17 cellular contexts compared by ENCODE assay signal in genomic region chr22:32528316-32528715, GRCh38. TPM values are rescaled to one million over a fixed set of nuclear protein-coding genes. Genes with fewer than 3 reads are reported as not detected.
A peak's percentile ranks its signal among the peaks of the same experiment; 100 is the strongest.
DNase-seq lines count a peak whose midpoint lies in the region; ATAC-seq, FAIRE-seq and TF ChIP-seq lines count a peak whose summit lies in the region.
"Had no signal": no experiment of that assay in that cellular context is flagged by ENCODE, and none has a peak within 500 bp of the region (broad histone marks: within the 10 kb centered on the region; RNA-seq: fewer than 3 reads in every experiment).

No MANE protein-coding gene starts in this region.

- H2BK120ac ChIP-seq in neuronal stem cell (ENCODE audit: low read depth, low read length), result no peak overlapping the region

- no peak overlapping the region for H2BK15ac ChIP-seq in neuronal stem cell (ENCODE audit: low read length)

- no peak overlapping the region for H2BK5ac ChIP-seq in neuronal stem cell (ENCODE audit: low read length)

- H2BK12ac ChIP-seq in neuronal stem cell (ENCODE audit: low read length), result no peak overlapping the region

- TF ChIP-seq CTCF in tibial nerve (IDR thresholded peaks at IDR 0.05) (no peak), endothelial cell (IDR thresholded peaks at IDR 0.05; ENCODE audit: unreplicated experiment) (no peak)

- H3K4me3 Mint-ChIP-seq in endothelial cell (ENCODE audit: unreplicated experiment), result no peak overlapping the region
- H3K4me3 Mint-ChIP-seq: activated CD8-positive, alpha-beta T cell treated with anti-CD3 and anti-CD28 coated beads, Interleukin-2, amount 10 ng/mL, durations not matched to agents 7 days and 5 days; naive thymus-derived CD8-positive, alpha-beta T cell had no signal

- H3K18ac ChIP-seq in neuronal stem cell (ENCODE audit: low read length), result no peak overlapping the region

- H3K79me1 ChIP-seq in neuronal stem cell (ENCODE audit: low read depth, low read length), result no peaks in the 10 kb centered on the region

- TF ChIP-seq EP300 in tibial nerve (IDR thresholded peaks at IDR 0.05), result peak in 1 of 2 donors; percentile 53

- no peak for FAIRE-seq in frontal cortex (lab: Jason Lieb, UNC)

- no peak for ATAC-seq in left cardiac atrium
- no peak for ATAC-seq in GM21825 (IDR thresholded peaks at IDR 0.05; ENCODE audit: unreplicated experiment)
- ATAC-seq in GM19455 (IDR thresholded peaks at IDR 0.05; ENCODE audit: unreplicated experiment), result no peak

- peaks cover 31% of the 10 kb centered on the region for H3K4me1 Mint-ChIP-seq in endothelial cell (ENCODE audit: unreplicated experiment)

- no CpG with 5 or more reads among the region's 9 CpGs for WGBS in neuronal stem cell (ENCODE audit: extremely low coverage in 2 of 2, insufficient read length in 2 of 2, insufficient replicate concordance in 1 of 2), 2 donors
- WGBS in tibial nerve, 2 donors, result 54 to 61% methylated on average over 9 of the region's 9 CpGs

- no peak overlapping the region for H2AFZ ChIP-seq in neuronal stem cell (ENCODE audit: low read length)

- H3K27ac ChIP-seq in neuronal stem cell (replicated peaks; ENCODE audit: low read length) (no peak overlapping the region), tibial nerve (peak overlapping the region; percentile 49 to 91 (median 78))
- H3K27ac ChIP-seq: foreskin keratinocyte had no signal

- no peak overlapping the region for H3K27ac Mint-ChIP-seq in endothelial cell (ENCODE audit: unreplicated experiment)
- H3K27ac Mint-ChIP-seq: activated CD8-positive, alpha-beta T cell treated with anti-CD3 and anti-CD28 coated beads, Interleukin-2, amount 10 ng/mL, durations not matched to agents 7 days and 5 days; stimulated activated naive B cell treated with anti-CD40 and anti-IgM and Interleukin-4, amounts not matched to agents 10 μg/mL and 1 μg/mL and 100 μg/mL, for 72 hours had no signal

- H3K27me3 ChIP-seq in neuronal stem cell (ENCODE audit: control insufficient read depth in 3 of 3, insufficient read depth in 3 of 3, low read depth in 1 of 3, low read length in 3 of 3), result peaks cover 0 to 21% (median 0%) of the 10 kb centered on the region in 3 experiments
- H3K27me3 ChIP-seq in tibial nerve, result no peaks in the 10 kb centered on the region
- H3K27me3 ChIP-seq: foreskin keratinocyte had no signal

- H3K9ac ChIP-seq in neuronal stem cell (ENCODE audit: low read depth, low read length, poor library complexity), result no peak overlapping the region

- H3K36me3 Mint-ChIP-seq in endothelial cell (ENCODE audit: low read depth, unreplicated experiment), result no peaks in the 10 kb centered on the region
- H3K36me3 Mint-ChIP-seq: naive thymus-derived CD8-positive, alpha-beta T cell; stimulated activated naive B cell treated with anti-CD40 and anti-IgM and Interleukin-4, amounts not matched to agents 10 μg/mL and 1 μg/mL and 100 μg/mL, for 72 hours had no signal

- H4K8ac ChIP-seq in neuronal stem cell (ENCODE audit: low read depth, low read length), result no peak overlapping the region

- H3K36me3 ChIP-seq in neuronal stem cell (replicated peaks in 1 of 2; ENCODE audit: control insufficient read depth in 2 of 2, insufficient read depth in 2 of 2, low read length in 2 of 2) (no peaks in the 10 kb centered on the region), tibial nerve (no peaks in the 10 kb centered on the region)
- H3K36me3 ChIP-seq: tibial artery had no signal

- H3K14ac ChIP-seq in neuronal stem cell (ENCODE audit: low read length), result no peak overlapping the region

- H3K4ac ChIP-seq in neuronal stem cell (ENCODE audit: low read length), result no peak overlapping the region

- intact Hi-C loops in cardiac septum (cut with DNase I) (loop anchor here (1.0 to 2.0 kb wide), 3 partner anchors 132 to 472 kb away; no protein-coding TSS in a partner anchor), left cardiac atrium (cut with DNase I) (loop anchor here (2.0 kb wide), 1 partner anchor 268 kb away; no protein-coding TSS in a partner anchor)

- peak overlapping the region; percentile 1 for H2AK5ac ChIP-seq in neuronal stem cell (ENCODE audit: low read depth, low read length)

- H3K4me3 ChIP-seq in neuronal stem cell (ENCODE audit: low read length in 2 of 2) (no peak overlapping the region), tibial nerve (peak overlapping the region in 1 of 4 donors; percentile 18)
- H3K4me3 ChIP-seq: smooth muscle cell had no signal

- H3K4me1 ChIP-seq in neuronal stem cell (ENCODE audit: control insufficient read depth in 2 of 2, insufficient read depth in 1 of 2, low read depth in 1 of 2, low read length in 2 of 2), result peaks cover 5 to 8% of the 10 kb centered on the region in 2 donors
- H3K4me1 ChIP-seq in tibial nerve, result peaks cover 0 to 50% (median 36%) of the 10 kb centered on the region in 4 donors
- H3K4me1 ChIP-seq: foreskin keratinocyte had no signal

- no peak overlapping the region for H4K91ac ChIP-seq in neuronal stem cell (ENCODE audit: low read depth, low read length, poor library complexity)

- DNase-seq in cardiac septum (ENCODE audit: low spot score) (peak; percentile 54), left cardiac atrium (no peak), frontal cortex (ENCODE audit: low spot score in 2 of 2) (peak; percentile 36 to 43), neuronal stem cell (ENCODE audit: low spot score) (no peak), tibial nerve (ENCODE audit: low spot score in 2 of 2) (no peak), endothelial cell (ENCODE audit: low spot score) (no peak)
- DNase-seq: DMS79, NCI-H187 treated with DMSO at 0.1 percent for 48 hours, SHP77 treated with DMSO at 0.1 percent for 48 hours had no signal

- H3K9me3 ChIP-seq in neuronal stem cell (replicated peaks in 1 of 2; ENCODE audit: control insufficient read depth in 2 of 2, insufficient read depth in 1 of 2, low read depth in 1 of 2, low read length in 2 of 2) (no peaks in the 10 kb centered on the region), tibial nerve (peaks cover 0 to 6% (median 0%) of the 10 kb centered on the region in 4 donors)
- H3K9me3 ChIP-seq: tibial artery had no signal

- no peak overlapping the region for H3K23ac ChIP-seq in neuronal stem cell (ENCODE audit: low read depth, low read length, poor library complexity)

- no peak for TF ChIP-seq POLR2A in tibial nerve (IDR thresholded peaks at IDR 0.05)

- no peak overlapping the region for H3K4me2 ChIP-seq in neuronal stem cell (ENCODE audit: insufficient read depth, low read length, poor library complexity, severe bottlenecking)

- peaks cover 4% of the 10 kb centered on the region for H3K27me3 Mint-ChIP-seq in endothelial cell (ENCODE audit: unreplicated experiment)

- no peaks in the 10 kb centered on the region for H3K9me3 Mint-ChIP-seq in endothelial cell (ENCODE audit: unreplicated experiment)
- H3K9me3 Mint-ChIP-seq: naive thymus-derived CD8-positive, alpha-beta T cell had no signal

RNA-seq across cellular contexts. Expression of gene FBXO7, which starts 53.7 kb away (rescaled TPM):
- total RNA-seq in cardiac septum (44.8 TPM), left cardiac atrium (10 to 100 TPM; 40.0 to 48.4 TPM), frontal cortex (47.3 TPM), tibial nerve (100 to 1,000 TPM in 1 of 4 donors, 10 to 100 TPM in 3; 86.1 to 108 (median 92.9) TPM), endothelial cell (ENCODE audit: unreplicated experiment) (93.8 TPM)
- polyA plus RNA-seq in neuronal stem cell (2013, experiment 1 of 2), result 46.7 TPM
- polyA plus RNA-seq in neuronal stem cell (2013, experiment 2 of 2), result 46.3 TPM

Comparison
In these comparisons a context has a peak if more than half of its experiments do, and no peak if none do; other contexts are left out.
1. DNase-seq: peak in cardiac septum (single experiment) and frontal cortex (2 of 2); none in left cardiac atrium (single experiment), neuronal stem cell (single experiment), tibial nerve (0 of 2) and endothelial cell (single experiment).